In genomic region chr2:27993950-27994728, GRCh38 we compare ENCODE assay signal across 14 cellular contexts.
DNase-seq lines count a peak whose midpoint lies in the region; ATAC-seq, FAIRE-seq and TF ChIP-seq lines count a peak whose summit lies in the region.
"Had no signal": no experiment of that assay in that cellular context is flagged by ENCODE, and none has a peak within 500 bp of the region (broad histone marks: within the 10 kb centered on the region; RNA-seq: fewer than 3 reads in every experiment).

No MANE protein-coding gene starts in this region.

- H3K27ac ChIP-seq in heart left ventricle (no peak overlapping the region), right atrium auricular region (no peak overlapping the region), IMR-90 (ENCODE audit: insufficient read depth, low read length) (no peak overlapping the region; the same call in 1 of the 2 replicates), endothelial cell of umbilical vein (ENCODE audit: insufficient read depth, low read depth, low read length) (no peak overlapping the region), SJCRH30 (no peak overlapping the region)

- H3K23ac ChIP-seq in IMR-90 (ENCODE audit: low read depth, low read length): peak overlapping the region; percentile 74

- peaks cover 11 to 12% of the 10 kb centered on the region in 2 experiments for H3K79me1 ChIP-seq in IMR-90 (ENCODE audit: low read depth in 1 of 2, low read length in 2 of 2)

- TF ChIP-seq RAD21 in IMR-90 (IDR thresholded peaks at IDR 0.05; ENCODE audit: low read length): no peak

- H3K56ac ChIP-seq in IMR-90 (ENCODE audit: extremely low read depth, insufficient read depth, low read length): no peak overlapping the region

- 70 to 74% (median 73%) methylated on average over 5 of the region's 5 CpGs for WGBS in heart left ventricle, 4 donors
- WGBS in IMR-90 (ENCODE audit: extremely low coverage in 2 of 2, insufficient read length in 1 of 2), 2 experiments: no CpG with 5 or more reads among the region's 5 CpGs

- no peak for DNase-seq in heart left ventricle
- no peak for DNase-seq in right atrium auricular region (ENCODE audit: low spot score)
- no peak for DNase-seq in IMR-90
- no peak for DNase-seq in endothelial cell of umbilical vein (ENCODE audit: low read depth, low spot score)
- no peak for DNase-seq in stimulated activated CD4-positive, alpha-beta T cell treated with anti-CD3 and anti-CD28 coated beads, Interleukin-15, amount 100 ng/mL, for 24 hours
- no peak for DNase-seq in SJCRH30
- no peak for DNase-seq in NCI-H2029 treated with DMSO at 0.1 percent for 48 hours (lab: John Stamatoyannopoulos, UW)
- DNase-seq: CD4-positive, alpha-beta T cell; NCI-H1417 treated with DMSO at 0.1 percent for 48 hours; NCI-H2081; NCI-H526; PC-3 had no signal

- H2BK15ac ChIP-seq in IMR-90 (ENCODE audit: low read depth, low read length): peak overlapping the region; percentile 97; the same call in 2 of the 3 replicates

- H3K36me3 ChIP-seq in heart left ventricle: peaks cover 0 to 10% (median 0%) of the 10 kb centered on the region in 9 donors
- no peaks in the 10 kb centered on the region for H3K36me3 ChIP-seq in right atrium auricular region
- no peaks in the 10 kb centered on the region for H3K36me3 ChIP-seq in IMR-90 (ENCODE audit: control insufficient read depth, insufficient read depth, low read length)
- H3K36me3 ChIP-seq in endothelial cell of umbilical vein (ENCODE audit: control insufficient read depth in 2 of 2, extremely low read depth in 1 of 2, insufficient read depth in 2 of 2, low read length in 2 of 2): no peaks in the 10 kb centered on the region
- H3K36me3 ChIP-seq in SJCRH30: no peaks in the 10 kb centered on the region

- H3K14ac ChIP-seq in IMR-90 (replicated peaks; ENCODE audit: low read depth, low read length): peak overlapping the region; percentile 94

- BruUV-seq in IMR-90 (replicated peaks; lab: Mats Ljungman, UMichigan): no TSS peak
- no TSS peak for BruUV-seq in endothelial cell of umbilical vein (replicated peaks; lab: Mats Ljungman, UMichigan)

- H4K91ac ChIP-seq in IMR-90 (ENCODE audit: insufficient read depth, low read depth, low read length): peak overlapping the region; percentile 70; the same call in 1 of the 2 replicates

- H4K5ac ChIP-seq in IMR-90 (ENCODE audit: low read depth, low read length): peak overlapping the region; percentile 57; the same call in 1 of the 2 replicates

- TF ChIP-seq CTCF in heart left ventricle (IDR thresholded peaks at IDR 0.05) (no peak), right atrium auricular region (IDR thresholded peaks at IDR 0.05) (no peak), IMR-90 (conservative IDR thresholded peaks at IDR 0.05; ENCODE audit: low read depth, low read length) (no peak), endothelial cell of umbilical vein (IDR thresholded peaks at IDR 0.05; ENCODE audit: extremely low read depth in 1 of 2, insufficient read depth in 1 of 2, low read depth in 1 of 2, low read length in 2 of 2) (no peak)

- no peak overlapping the region for H3K4me3 ChIP-seq in heart left ventricle
- H3K4me3 ChIP-seq in right atrium auricular region: no peak overlapping the region
- no peak overlapping the region for H3K4me3 ChIP-seq in IMR-90 (ENCODE audit: insufficient read depth, low read depth, low read length)
- no peak overlapping the region for H3K4me3 ChIP-seq in endothelial cell of umbilical vein (replicated peaks in 1 of 3; ENCODE audit: insufficient read depth in 1 of 3, low read depth in 1 of 3, low read length in 3 of 3)
- no peak overlapping the region for H3K4me3 ChIP-seq in SJCRH30
- H3K4me3 ChIP-seq: GM23338 had no signal

- intact Hi-C loops in heart left ventricle (cut with DNase I): loop anchor here in 2 of 10 donors (5.0 kb wide), 1 partner anchor 37 kb away; no protein-coding TSS in a partner anchor
- intact Hi-C loops in IMR-90 (cut with micrococcal nuclease): no loop called here
- intact Hi-C loops in endothelial cell of umbilical vein (cut with micrococcal nuclease): no loop called here

- H3K79me2 ChIP-seq in endothelial cell of umbilical vein (ENCODE audit: control insufficient read depth, insufficient read depth, low read length): no peaks in the 10 kb centered on the region

- ATAC-seq in heart left ventricle: peak; percentile 25 to 51 (median 33)
- no peak for ATAC-seq in IMR-90 (ENCODE audit: low read depth)
- ATAC-seq: GM23338, PC-3, Right ventricle myocardium inferior had no signal

- in situ Hi-C loops in IMR-90 (cut with MboI; ENCODE audit: low sequenced_read_pairs): no loop called here

- H3K9me1 ChIP-seq in IMR-90 (ENCODE audit: insufficient read depth, low read length): peaks cover 5% of the 10 kb centered on the region
- no peaks in the 10 kb centered on the region for H3K9me1 ChIP-seq in endothelial cell of umbilical vein (replicated peaks; ENCODE audit: control insufficient read depth, extremely low read depth, insufficient read depth, low read length)

- dilution Hi-C loops in IMR-90 (cut with HindIII; ENCODE audit: low sequenced_read_pairs, unreplicated experiment): no loop called here
- dilution Hi-C loops in endothelial cell of umbilical vein (cut with MboI; ENCODE audit: extremely low pct_ligation_motif_present, low sequenced_read_pairs): no loop called here

- H3K4me2 ChIP-seq in IMR-90 (ENCODE audit: low read depth, low read length) (no peak overlapping the region), endothelial cell of umbilical vein (ENCODE audit: insufficient read depth, low read length) (no peak overlapping the region)
- H3K4me2 ChIP-seq: GM23338 had no signal

- peak overlapping the region; percentile 89 for H2BK120ac ChIP-seq in IMR-90 (ENCODE audit: low read depth, low read length)

- peak overlapping the region; percentile 79 for H3K4ac ChIP-seq in IMR-90 (ENCODE audit: low read depth, low read length)

- TF ChIP-seq POLR2A in heart left ventricle (IDR thresholded peaks at IDR 0.05): no peak
- no peak for TF ChIP-seq POLR2A in IMR-90 (IDR thresholded peaks at IDR 0.05; ENCODE audit: low read depth, low read length)
- no peak for TF ChIP-seq POLR2A in endothelial cell of umbilical vein (IDR thresholded peaks at IDR 0.05; ENCODE audit: low read depth, low read length)

- no peak overlapping the region for H3K9ac ChIP-seq in IMR-90 (ENCODE audit: low read depth, low read length)
- no peak overlapping the region for H3K9ac ChIP-seq in endothelial cell of umbilical vein (replicated peaks; ENCODE audit: extremely low read depth, insufficient read depth, low read length)

- POLR2A ChIA-PET in IMR-90 (lab: Charles Lee; ENCODE audit: unreplicated experiment) (no interaction called here), endothelial cell of umbilical vein (lab: Charles Lee) (no interaction called here)

- peak overlapping the region; percentile 86 for H2BK5ac ChIP-seq in IMR-90 (ENCODE audit: low read depth, low read length, poor library complexity, severe bottlenecking)

- H3K9me3 ChIP-seq in heart left ventricle: no peaks in the 10 kb centered on the region
- H3K9me3 ChIP-seq in right atrium auricular region: no peaks in the 10 kb centered on the region
- peaks cover 2% of the 10 kb centered on the region for H3K9me3 ChIP-seq in IMR-90 (ENCODE audit: control insufficient read depth, insufficient read depth, low read length)
- H3K9me3 ChIP-seq in endothelial cell of umbilical vein (replicated peaks; ENCODE audit: control insufficient read depth, insufficient read depth, low read length): no peaks in the 10 kb centered on the region
- H3K9me3 ChIP-seq in SJCRH30 (replicated peaks): no peaks in the 10 kb centered on the region

- peak overlapping the region; percentile 93; the same call in 1 of the 2 replicates for H2BK20ac ChIP-seq in IMR-90 (ENCODE audit: low read depth, low read length)

- H3K4me1 ChIP-seq in heart left ventricle (peaks cover 0 to 29% (median 18%) of the 10 kb centered on the region in 12 donors), right atrium auricular region (peaks cover 0 to 14% of the 10 kb centered on the region in 2 donors), IMR-90 (ENCODE audit: control insufficient read depth, insufficient read depth, low read length) (peaks cover 6% of the 10 kb centered on the region), endothelial cell of umbilical vein (ENCODE audit: control insufficient read depth, extremely low read depth, insufficient read depth, low read length) (peaks cover 7% of the 10 kb centered on the region), SJCRH30 (peaks cover 10% of the 10 kb centered on the region)

- FAIRE-seq in endothelial cell of umbilical vein (lab: Jason Lieb, UNC): no peak

- peak overlapping the region in 1 of 2 experiments; percentile 62; a peak in 3 of 4 replicates for H4K8ac ChIP-seq in IMR-90 (ENCODE audit: low read depth in 2 of 2, low read length in 2 of 2)

- no peak overlapping the region for H2AK9ac ChIP-seq in IMR-90 (replicated peaks; ENCODE audit: low read depth, low read length, poor library complexity)

- H2AK5ac ChIP-seq in IMR-90 (ENCODE audit: low read depth, low read length): peak overlapping the region; percentile 80

- CTCF ChIA-PET in IMR-90 (lab: Yijun Ruan, JAX) (no interaction called here), endothelial cell of umbilical vein (lab: Charles Lee) (interaction anchor here (1.4 kb wide), 1 partner anchor 44 kb away, joined by 4 read pairs; no protein-coding TSS in a partner anchor)

- H3K27me3 ChIP-seq in heart left ventricle (no peaks in the 10 kb centered on the region), right atrium auricular region (no peaks in the 10 kb centered on the region), IMR-90 (ENCODE audit: control insufficient read depth, insufficient read depth, low read length) (no peaks in the 10 kb centered on the region), endothelial cell of umbilical vein (ENCODE audit: control insufficient read depth in 2 of 2, insufficient read depth in 2 of 2, low read length in 2 of 2) (no peaks in the 10 kb centered on the region), SJCRH30 (no peaks in the 10 kb centered on the region)

- H2AFZ ChIP-seq in IMR-90 (replicated peaks; ENCODE audit: low read length, poor library complexity): no peak overlapping the region
- no peak overlapping the region for H2AFZ ChIP-seq in endothelial cell of umbilical vein (ENCODE audit: low read depth, low read length)
- H2AFZ ChIP-seq: GM23338 had no signal

- H4K20me1 ChIP-seq in IMR-90 (ENCODE audit: insufficient read depth, low read length) (no peaks in the 10 kb centered on the region), endothelial cell of umbilical vein (replicated peaks; ENCODE audit: control insufficient read depth, extremely low read depth, insufficient read depth, low read length) (no peaks in the 10 kb centered on the region)

- peak overlapping the region; percentile 94; the same call in 1 of the 2 replicates for H3K18ac ChIP-seq in IMR-90 (ENCODE audit: low read depth, low read length)

TF ChIP-seq in IMR-90, 13 proteins besides CTCF, POLR2A, EP300 and RAD21 (continues in another document):
- TF ChIP-seq RFX5 (IDR thresholded peaks at IDR 0.05; ENCODE audit: low read depth, low read length) (no peak), MAZ (IDR thresholded peaks at IDR 0.05; ENCODE audit: borderline replicate concordance, low read depth, low read length) (no peak), BHLHE40 (IDR thresholded peaks at IDR 0.05; ENCODE audit: low read depth, low read length) (no peak)

TF ChIP-seq in endothelial cell of umbilical vein, 7 proteins besides CTCF, POLR2A, EP300 and RAD21:
- peak; percentile 34 for TF ChIP-seq JUN (IDR thresholded peaks at IDR 0.05; ENCODE audit: borderline replicate concordance, insufficient read depth, insufficient read length, low read depth)
- no peak for TF ChIP-seq MYC (IDR thresholded peaks at IDR 0.05; ENCODE audit: low read depth, low read length)
